Comparison of ENCODE assay signal across 8 cellular contexts in the genomic region with DNA sequence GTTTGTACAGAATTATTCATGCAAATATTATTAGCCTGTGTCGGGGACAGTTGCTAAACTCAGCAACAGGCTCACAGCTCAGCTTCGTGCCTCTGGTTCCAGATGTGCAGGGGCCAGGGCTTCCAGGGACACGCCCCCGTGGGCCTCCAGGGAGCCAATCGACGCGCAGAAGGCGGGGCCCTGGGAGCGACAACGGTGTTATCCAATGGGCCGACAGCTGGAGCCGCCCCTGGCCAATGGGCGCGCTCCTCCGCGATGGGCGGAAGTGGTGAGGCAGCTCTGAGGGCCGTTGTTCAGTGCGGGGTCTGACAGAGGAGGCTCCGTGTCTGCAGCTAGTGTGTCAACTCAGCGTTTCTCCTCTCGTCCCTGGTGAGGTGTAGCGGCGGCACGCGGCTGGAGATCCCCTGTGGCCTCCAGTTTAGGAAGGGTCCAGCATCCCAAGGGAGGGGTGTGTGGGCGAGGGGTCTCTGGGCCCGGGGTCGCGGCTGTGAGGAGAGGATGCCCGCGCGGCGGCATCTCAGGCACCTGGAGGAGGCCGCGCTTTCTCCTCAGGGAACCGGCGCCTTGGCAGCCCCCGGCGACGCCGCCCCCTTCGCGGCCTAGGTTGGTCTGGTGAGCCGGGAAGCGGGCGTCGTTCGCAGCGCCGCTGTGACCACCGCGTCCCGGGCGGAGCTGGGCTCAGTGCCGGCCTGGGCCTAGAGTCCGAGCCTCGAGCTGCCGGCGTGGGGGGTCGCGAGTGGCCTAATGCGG. TPM values are rescaled to one million over a fixed set of nuclear protein-coding genes. Genes with fewer than 3 reads are reported as not detected.
DNase-seq lines count a peak whose midpoint lies in the region; ATAC-seq and TF ChIP-seq lines count a peak whose summit lies in the region.

A gene with protein sequence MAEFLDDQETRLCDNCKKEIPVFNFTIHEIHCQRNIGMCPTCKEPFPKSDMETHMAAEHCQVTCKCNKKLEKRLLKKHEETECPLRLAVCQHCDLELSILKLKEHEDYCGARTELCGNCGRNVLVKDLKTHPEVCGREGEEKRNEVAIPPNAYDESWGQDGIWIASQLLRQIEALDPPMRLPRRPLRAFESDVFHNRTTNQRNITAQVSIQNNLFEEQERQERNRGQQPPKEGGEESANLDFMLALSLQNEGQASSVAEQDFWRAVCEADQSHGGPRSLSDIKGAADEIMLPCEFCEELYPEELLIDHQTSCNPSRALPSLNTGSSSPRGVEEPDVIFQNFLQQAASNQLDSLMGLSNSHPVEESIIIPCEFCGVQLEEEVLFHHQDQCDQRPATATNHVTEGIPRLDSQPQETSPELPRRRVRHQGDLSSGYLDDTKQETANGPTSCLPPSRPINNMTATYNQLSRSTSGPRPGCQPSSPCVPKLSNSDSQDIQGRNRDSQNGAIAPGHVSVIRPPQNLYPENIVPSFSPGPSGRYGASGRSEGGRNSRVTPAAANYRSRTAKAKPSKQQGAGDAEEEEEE (plus strand): TSS at position 311 of the 750 bp plus-strand sequence. CDS start 4,963 bp downstream, outside the sequence.

- intact Hi-C loops in naive thymus-derived CD4-positive, alpha-beta T cell (cut with micrococcal nuclease) = loop anchor here (1.0 to 5.0 kb wide), 9 partner anchors 9 to 440 kb away; a partner anchor contains a TSS

- H3K79me2 ChIP-seq in fibroblast of lung (ENCODE audit: control insufficient read depth, insufficient read depth, low read length) = peaks cover 46% of the 10 kb centered on the region

- H3K36me3 Mint-ChIP-seq in activated T-helper 17 cell treated with anti-CD3 and anti-CD28 coated beads, Interleukin-2, amount 50 U/mL, for 72 hours (ENCODE audit: low read depth) = peaks cover 12% of the 10 kb centered on the region
- peaks cover 0 to 10% (median 0%) of the 10 kb centered on the region in 5 donors for H3K36me3 Mint-ChIP-seq in naive thymus-derived CD4-positive, alpha-beta T cell
- H3K36me3 Mint-ChIP-seq in stimulated activated naive B cell treated with anti-CD40 and anti-IgM and Interleukin-4, amounts not matched to agents 10 μg/mL and 1 μg/mL and 100 μg/mL, for 72 hours = peaks cover 6% of the 10 kb centered on the region in 2 donors

- peaks cover 14% of the 10 kb centered on the region for H3K4me1 Mint-ChIP-seq in activated T-helper 17 cell treated with anti-CD3 and anti-CD28 coated beads, Interleukin-2, amount 50 U/mL, for 72 hours
- H3K4me1 Mint-ChIP-seq in naive thymus-derived CD4-positive, alpha-beta T cell = peaks cover 21 to 49% (median 39%) of the 10 kb centered on the region in 7 donors
- peaks cover 11 to 35% of the 10 kb centered on the region in 2 donors for H3K4me1 Mint-ChIP-seq in stimulated activated naive B cell treated with anti-CD40 and anti-IgM and Interleukin-4, amounts not matched to agents 10 μg/mL and 1 μg/mL and 100 μg/mL, for 72 hours

- H3K4me3 Mint-ChIP-seq in activated T-helper 17 cell treated with anti-CD3 and anti-CD28 coated beads, Interleukin-2, amount 50 U/mL, for 72 hours = peak within 1 kb of the TSS; percentile 74
- peak within 1 kb of the TSS; percentile 74 to 91 (median 88) for H3K4me3 Mint-ChIP-seq in naive thymus-derived CD4-positive, alpha-beta T cell
- peak within 1 kb of the TSS; percentile 86 to 95 for H3K4me3 Mint-ChIP-seq in stimulated activated naive B cell treated with anti-CD40 and anti-IgM and Interleukin-4, amounts not matched to agents 10 μg/mL and 1 μg/mL and 100 μg/mL, for 72 hours

- peak within 1 kb of the TSS; percentile 100 for H3K4me2 ChIP-seq in fibroblast of lung (ENCODE audit: extremely low read depth, insufficient read depth, low read length)

- peak within 1 kb of the TSS; percentile 91 for H3K9ac ChIP-seq in fibroblast of lung (ENCODE audit: insufficient read depth, low read length)

- CTCF ChIA-PET in RWPE1 (lab: Yijun Ruan, JAX) = no interaction called here
- CTCF ChIA-PET in naive thymus-derived CD4-positive, alpha-beta T cell (lab: Charles Lee) = interaction anchor here (3.1 kb wide), 1 partner anchor 16 kb away, joined by 8 read pairs; a partner anchor contains a TSS

- H3K9me3 ChIP-seq in fibroblast of lung (ENCODE audit: control insufficient read depth, insufficient read depth, low read depth, low read length) = no peaks in the 10 kb centered on the region
- H3K9me3 ChIP-seq in naive thymus-derived CD4-positive, alpha-beta T cell (ENCODE audit: control insufficient read depth in 2 of 3, low read length in 3 of 3) = no peaks in the 10 kb centered on the region

- H3K27ac ChIP-seq in RWPE1 (peak within 1 kb of the TSS; percentile 83), fibroblast of lung (ENCODE audit: insufficient read depth, low read length) (peak within 1 kb of the TSS; percentile 85)
- H3K27ac ChIP-seq in naive thymus-derived CD4-positive, alpha-beta T cell (ENCODE audit: low read depth, low read length) = peak within 1 kb of the TSS; percentile 93

- DNase-seq in Daoy (ENCODE audit: low read depth) = peak; percentile 99
- DNase-seq in GOT3 (lab: John Stamatoyannopoulos, UW) = peak; percentile 90
- DNase-seq in LNCaP clone FGC (ENCODE audit: low read depth) = peak; percentile 77
- DNase-seq in RWPE1 (ENCODE audit: low spot score) = peak; percentile 100
- peak; percentile 95 to 97 for DNase-seq in fibroblast of lung (ENCODE audit: low read depth in 2 of 2)
- peak; percentile 96 to 99 (median 98) for DNase-seq in naive thymus-derived CD4-positive, alpha-beta T cell
- peak; percentile 98 for DNase-seq in stimulated activated naive B cell treated with anti-CD40 and anti-IgM and Interleukin-4, amounts not matched to agents 10 μg/mL and 1 μg/mL and 100 μg/mL, for 72 hours

- H3K27me3 Mint-ChIP-seq in activated T-helper 17 cell treated with anti-CD3 and anti-CD28 coated beads, Interleukin-2, amount 50 U/mL, for 72 hours = peaks cover 3% of the 10 kb centered on the region
- H3K27me3 Mint-ChIP-seq in naive thymus-derived CD4-positive, alpha-beta T cell = peaks cover 0 to 10% (median 0%) of the 10 kb centered on the region in 5 donors
- no peaks in the 10 kb centered on the region for H3K27me3 Mint-ChIP-seq in stimulated activated naive B cell treated with anti-CD40 and anti-IgM and Interleukin-4, amounts not matched to agents 10 μg/mL and 1 μg/mL and 100 μg/mL, for 72 hours

- H4K20me1 ChIP-seq in fibroblast of lung (ENCODE audit: control insufficient read depth, extremely low read depth, insufficient read depth, low read length) = no peaks in the 10 kb centered on the region

- peak; percentile 99 for ATAC-seq in activated T-helper 17 cell treated with anti-CD3 and anti-CD28 coated beads, Interleukin-2, amount 50 U/mL, for 72 hours (replicated peaks)
- peak; percentile 100 for ATAC-seq in naive thymus-derived CD4-positive, alpha-beta T cell
- ATAC-seq in stimulated activated naive B cell treated with anti-CD40 and anti-IgM and Interleukin-4, amounts not matched to agents 10 μg/mL and 1 μg/mL and 100 μg/mL, for 72 hours (replicated peaks) = peak; percentile 99 to 100

- peak within 1 kb of the TSS; percentile 29 for H2AFZ ChIP-seq in fibroblast of lung (ENCODE audit: low read length)

- no peaks in the 10 kb centered on the region for H3K27me3 ChIP-seq in fibroblast of lung (ENCODE audit: control insufficient read depth, insufficient read depth, low read length)
- H3K27me3 ChIP-seq in naive thymus-derived CD4-positive, alpha-beta T cell (ENCODE audit: control insufficient read depth in 2 of 2, insufficient read depth in 2 of 2, low read length in 2 of 2) = no peaks in the 10 kb centered on the region

- H3K36me3 ChIP-seq in fibroblast of lung (ENCODE audit: control insufficient read depth, insufficient read depth, low read length) = no peaks in the 10 kb centered on the region
- peaks cover 0 to 5% (median 0%) of the 10 kb centered on the region in 3 experiments for H3K36me3 ChIP-seq in naive thymus-derived CD4-positive, alpha-beta T cell (ENCODE audit: control insufficient read depth in 2 of 3, insufficient read depth in 3 of 3, low read length in 3 of 3)

- no peak for TF ChIP-seq CTCF in LNCaP clone FGC (IDR thresholded peaks at IDR 0.05; ENCODE audit: control insufficient read depth, extremely low read depth, insufficient read depth)
- TF ChIP-seq CTCF in RWPE1 (conservative IDR thresholded peaks at IDR 0.05; ENCODE audit: low read depth) = no peak
- no peak for TF ChIP-seq CTCF in fibroblast of lung (conservative IDR thresholded peaks at IDR 0.05 in 1 of 2, IDR thresholded peaks at IDR 0.05 in 1 of 2; ENCODE audit: low read depth in 1 of 2, low read length in 2 of 2)

- peaks cover 26% of the 10 kb centered on the region for H3K4me1 ChIP-seq in fibroblast of lung (ENCODE audit: control insufficient read depth, extremely low read depth, insufficient read depth, low read length)
- peaks cover 26 to 38% of the 10 kb centered on the region in 2 donors for H3K4me1 ChIP-seq in naive thymus-derived CD4-positive, alpha-beta T cell (ENCODE audit: control insufficient read depth in 2 of 2, insufficient read depth in 2 of 2, low read length in 2 of 2)

- peak within 1 kb of the TSS; percentile 72 for H3K27ac Mint-ChIP-seq in activated T-helper 17 cell treated with anti-CD3 and anti-CD28 coated beads, Interleukin-2, amount 50 U/mL, for 72 hours
- peak within 1 kb of the TSS; percentile 77 to 95 (median 88) for H3K27ac Mint-ChIP-seq in naive thymus-derived CD4-positive, alpha-beta T cell
- peak within 1 kb of the TSS; percentile 92 for H3K27ac Mint-ChIP-seq in stimulated activated naive B cell treated with anti-CD40 and anti-IgM and Interleukin-4, amounts not matched to agents 10 μg/mL and 1 μg/mL and 100 μg/mL, for 72 hours

- no peaks in the 10 kb centered on the region for H3K9me3 Mint-ChIP-seq in activated T-helper 17 cell treated with anti-CD3 and anti-CD28 coated beads, Interleukin-2, amount 50 U/mL, for 72 hours
- no peaks in the 10 kb centered on the region for H3K9me3 Mint-ChIP-seq in naive thymus-derived CD4-positive, alpha-beta T cell
- no peaks in the 10 kb centered on the region for H3K9me3 Mint-ChIP-seq in stimulated activated naive B cell treated with anti-CD40 and anti-IgM and Interleukin-4, amounts not matched to agents 10 μg/mL and 1 μg/mL and 100 μg/mL, for 72 hours

- POLR2A ChIA-PET in RWPE1 (lab: Yijun Ruan, JAX; ENCODE audit: low non-redundant PET) = interaction anchor here (0.5 to 1.4 kb wide), 3 partner anchors 8 to 24 kb away, joined by 3 to 7 read pairs (median 3); no protein-coding TSS in a partner anchor
- POLR2A ChIA-PET in naive thymus-derived CD4-positive, alpha-beta T cell (lab: Charles Lee) = interaction anchor here (0.5 to 6.0 kb wide), 17 partner anchors 8 to 292 kb away, joined by 3 to 81 read pairs (median 3); a partner anchor contains a TSS

- H3K4me3 ChIP-seq in LNCaP clone FGC (ENCODE audit: low read depth, low read length) = peak within 1 kb of the TSS; percentile 98
- H3K4me3 ChIP-seq in fibroblast of lung (replicated peaks in 1 of 4; ENCODE audit: control extremely low read depth in 1 of 4, insufficient read depth in 1 of 4, low read depth in 3 of 4, low read length in 4 of 4) = peak within 1 kb of the TSS; percentile 68 to 98 (median 82)
- peak within 1 kb of the TSS; percentile 97 for H3K4me3 ChIP-seq in naive thymus-derived CD4-positive, alpha-beta T cell (ENCODE audit: low read length)

RNA-seq across cellular contexts. Expression of the gene that starts here (rescaled TPM):
- total RNA-seq in Daoy (2014; rRNA removed; shearing (Covaris generic)) = 34.8 and 36.2 TPM in 2 replicates
- total RNA-seq in activated T-helper 17 cell treated with anti-CD3 and anti-CD28 coated beads, Interleukin-2, amount 50 U/mL, for 72 hours = 10 to 100 TPM; 29.7 to 50.0 TPM
- 55.7 and 83.4 TPM in 2 replicates for total RNA-seq in fibroblast of lung
- polyA plus RNA-seq in fibroblast of lung = 42.5 and 43.3 TPM in 2 replicates
- polyA plus RNA-seq in fibroblast of lung (2012) = 33.0 and 38.0 TPM in 2 replicates
- 32.5 and 34.3 TPM in 2 replicates for polyA minus RNA-seq in fibroblast of lung (ENCODE audit: low replicate concordance)
- 10 to 100 TPM; 22.1 to 86.6 (median 42.7) TPM for total RNA-seq in naive thymus-derived CD4-positive, alpha-beta T cell
- polyA plus RNA-seq in naive thymus-derived CD4-positive, alpha-beta T cell = 10 to 100 TPM; 54.4 to 63.9 TPM

Comparison
In these comparisons a context has a peak if more than half of its experiments do, and no peak if none do; other contexts are left out.
1. Peak in every context shown above with its lines: DNase-seq, ATAC-seq, H3K4me3 ChIP-seq and H3K27ac ChIP-seq.